Comparison of ENCODE assay signal across 33 cellular contexts in the genomic region with DNA sequence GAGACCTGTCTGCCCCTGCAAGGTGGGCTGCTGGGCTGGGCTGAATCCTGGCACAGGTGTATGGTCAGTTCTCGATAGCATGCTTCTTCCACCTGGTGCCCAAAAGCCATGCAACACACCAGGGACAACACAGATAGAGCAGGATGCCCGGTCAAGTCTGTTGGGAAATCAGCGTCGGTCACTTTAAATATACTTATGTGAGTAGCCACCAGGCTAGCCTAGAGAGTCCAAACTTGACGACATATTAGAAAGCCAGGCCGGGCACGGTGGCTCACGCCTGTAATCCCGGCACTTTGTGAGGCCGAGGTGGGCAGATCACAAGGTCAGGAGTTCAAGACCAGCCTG. TPM values are rescaled to one million over a fixed set of nuclear protein-coding genes. Genes with fewer than 3 reads are reported as not detected.
DNase-seq lines count a peak whose midpoint lies in the region; ATAC-seq, FAIRE-seq and TF ChIP-seq lines count a peak whose summit lies in the region.
"Had no signal": no experiment of that assay in that cellular context is flagged by ENCODE, and none has a peak within 500 bp of the region (broad histone marks: within the 10 kb centered on the region; RNA-seq: fewer than 3 reads in every experiment).

No MANE protein-coding gene starts in this region.

- H3K27ac ChIP-seq in A549 (peak overlapping the region; percentile 79 to 88), VCaP (peak overlapping the region; percentile 42), gastrocnemius medialis (peak overlapping the region; percentile 64 to 80 (median 72))
- H3K27ac ChIP-seq: BLaER1, tibial artery had no signal

- peaks cover 32% of the 10 kb centered on the region for H3K4me1 Mint-ChIP-seq in mesothelial cell of epicardium

- H3K36me3 Mint-ChIP-seq in mesothelial cell of epicardium = peaks cover 10% of the 10 kb centered on the region
- H3K36me3 Mint-ChIP-seq: activated naive CD4-positive, alpha-beta T cell treated with anti-CD3 and anti-CD28 coated beads, Interleukin-2, amount 10 ng/mL, durations not matched to agents 7 days and 5 days had no signal

- WGBS in A549 (ENCODE audit: missing lambda C conversion rate) = 88% methylated on average over 9 of the region's 10 CpGs

- H3K27me3 Mint-ChIP-seq in mesothelial cell of epicardium (ENCODE audit: low read depth) = no peaks in the 10 kb centered on the region

- H3K4me3 ChIP-seq in A549 (no peak overlapping the region), gastrocnemius medialis (no peak overlapping the region)
- H3K4me3 ChIP-seq: BLaER1, tibial artery had no signal

- TF ChIP-seq EP300 in A549 (IDR thresholded peaks at IDR 0.05) = no peak

- intact Hi-C loops in gastrocnemius medialis (cut with DNase I; ENCODE audit: low total_unique reads) = loop anchor here (2.0 kb wide), 1 partner anchor 18 kb away; no protein-coding TSS in a partner anchor

- CTCF ChIA-PET in A549 (lab: Yijun Ruan, JAX) = interaction anchor here (1.2 to 4.8 kb wide), 4 partner anchors 8 to 19 kb away, joined by 3 to 38 read pairs (median 19); no protein-coding TSS in a partner anchor

- in situ Hi-C loops in gastrocnemius medialis (cut with MboI; ENCODE audit: low sequenced_read_pairs in 4 of 4) = no loop called here

- H3K27ac Mint-ChIP-seq in mesothelial cell of epicardium = peak overlapping the region; percentile 60
- H3K27ac Mint-ChIP-seq: activated CD4-positive, alpha-beta T cell treated with anti-CD3 and anti-CD28 coated beads, Interleukin-2, amount 10 ng/mL, durations not matched to agents 24 days and 14 days; activated naive CD4-positive, alpha-beta T cell treated with anti-CD3 and anti-CD28 coated beads, Interleukin-2, amount 10 ng/mL, durations not matched to agents 7 days and 5 days; activated T-cell treated with anti-CD3 and anti-CD28 coated beads, Interleukin-2, amount 50 U/mL, for 72 hours; memory B cell; progenitor cell of endocrine pancreas; T-cell had no signal

- FAIRE-seq in A549 (lab: Jason Lieb, UNC) = no peak
- FAIRE-seq: astrocyte, keratinocyte had no signal

- H3K9me3 ChIP-seq in A549 = no peaks in the 10 kb centered on the region
- no peaks in the 10 kb centered on the region for H3K9me3 ChIP-seq in gastrocnemius medialis
- H3K9me3 ChIP-seq: BLaER1, tibial artery had no signal

- no peaks in the 10 kb centered on the region for H3K36me3 ChIP-seq in gastrocnemius medialis
- H3K36me3 ChIP-seq: BLaER1, tibial artery had no signal

- H3K9me3 Mint-ChIP-seq in mesothelial cell of epicardium = no peaks in the 10 kb centered on the region
- H3K9me3 Mint-ChIP-seq: activated CD4-positive, alpha-beta T cell treated with anti-CD3 and anti-CD28 coated beads, Interleukin-2, amount 10 ng/mL, durations not matched to agents 24 days and 14 days; activated naive CD4-positive, alpha-beta T cell treated with anti-CD3 and anti-CD28 coated beads, Interleukin-2, amount 10 ng/mL, durations not matched to agents 7 days and 5 days; activated T-cell treated with anti-CD3 and anti-CD28 coated beads, Interleukin-2, amount 50 U/mL, for 72 hours; memory B cell; T-cell had no signal

- POLR2A ChIA-PET in A549 (lab: Yijun Ruan, JAX) = no interaction called here

- no peak for ATAC-seq in A549
- ATAC-seq in gastrocnemius medialis = peak in 1 of 2 donors; percentile 62
- no peak for ATAC-seq in HG02798 (IDR thresholded peaks at IDR 0.05; ENCODE audit: poor library complexity, unreplicated experiment)
- ATAC-seq: activated T-cell treated with anti-CD3 and anti-CD28 coated beads, Interleukin-2, amount 50 U/mL, for 72 hours; naive thymus-derived CD4-positive, alpha-beta T cell; T-cell had no signal

- no peak for TF ChIP-seq RAD21 in A549 (conservative IDR thresholded peaks at IDR 0.05 in 1 of 2, IDR thresholded peaks at IDR 0.05 in 1 of 2)

- TF ChIP-seq POLR2A in A549 (IDR thresholded peaks at IDR 0.05; ENCODE audit: low read length) (no peak), gastrocnemius medialis (IDR thresholded peaks at IDR 0.05) (no peak)

- DNase-seq in A549 (ENCODE audit: low read depth in 1 of 2, low spot score in 1 of 2) (no peak), mesothelial cell of epicardium (ENCODE audit: low spot score in 2 of 2, unreplicated experiment in 2 of 2) (no peak), gastrocnemius medialis (peak in 1 of 2 donors; percentile 33), SKM-1 (lab: John Stamatoyannopoulos, UW; ENCODE audit: unreplicated experiment) (no peak), amniotic stem cell (lab: John Stamatoyannopoulos, UW) (no peak)
- no peak for DNase-seq in activated naive CD4-positive, alpha-beta T cell (lab: John Stamatoyannopoulos, UW)
- DNase-seq: ACHN; activated CD4-positive, alpha-beta T cell treated with anti-CD3 and anti-CD28 coated beads, Interleukin-2, amount 10 ng/mL, durations not matched to agents 24 days and 14 days; activated naive CD4-positive, alpha-beta T cell treated with anti-CD3 and anti-CD28 coated beads, Interleukin-2, amount 10 ng/mL, durations not matched to agents 7 days and 5 days; activated T-cell treated with anti-CD3 and anti-CD28 coated beads, Interleukin-2, amount 50 U/mL, for 72 hours; cerebellar nuclear complex; effector CD4-positive, alpha-beta T cell; hippocampal formation; Kasumi-1; naive thymus-derived CD4-positive, alpha-beta T cell; NCI-H1092; NCI-H2029; NCI-H446; OCI-M1; stimulated activated CD4-positive, alpha-beta T cell treated with anti-CD3 and anti-CD28 coated beads, Interleukin-4, amount 100 ng/mL, for 1 hour; stimulated activated naive CD4-positive, alpha-beta T cell treated with Interleukin-2 at 50 U/mL for 16 hours; T-cell; tibial artery had no signal

- H3K27me3 ChIP-seq in gastrocnemius medialis = peaks cover 0 to 7% (median 0%) of the 10 kb centered on the region in 3 donors
- H3K27me3 ChIP-seq: BLaER1 had no signal

- H3K4me3 Mint-ChIP-seq in mesothelial cell of epicardium = no peak overlapping the region
- H3K4me3 Mint-ChIP-seq: activated CD4-positive, alpha-beta T cell treated with anti-CD3 and anti-CD28 coated beads, Interleukin-2, amount 10 ng/mL, durations not matched to agents 24 days and 14 days; activated naive CD4-positive, alpha-beta T cell treated with anti-CD3 and anti-CD28 coated beads, Interleukin-2, amount 10 ng/mL, durations not matched to agents 7 days and 5 days; activated T-cell treated with anti-CD3 and anti-CD28 coated beads, Interleukin-2, amount 50 U/mL, for 72 hours; memory B cell; naive thymus-derived CD4-positive, alpha-beta T cell; T-cell had no signal

- TF ChIP-seq CTCF in A549 (IDR thresholded peaks at IDR 0.05) (no peak), VCaP (conservative IDR thresholded peaks at IDR 0.05) (no peak), mesothelial cell of epicardium (IDR thresholded peaks at IDR 0.05; ENCODE audit: unreplicated experiment) (no peak), gastrocnemius medialis (IDR thresholded peaks at IDR 0.05 in 4 of 5, conservative IDR thresholded peaks at IDR 0.05 in 1 of 5) (no peak)

- H3K4me1 ChIP-seq in A549 (peaks cover 59% of the 10 kb centered on the region), gastrocnemius medialis (peaks cover 29 to 43% of the 10 kb centered on the region in 2 donors)

- H3K4me2 ChIP-seq in A549 = peak overlapping the region; percentile 62

TF ChIP-seq in A549, 52 proteins besides CTCF, POLR2A, EP300 and RAD21 (continues in another document):
- TF ChIP-seq GATA3 (IDR thresholded peaks at IDR 0.05; ENCODE audit: borderline replicate concordance) (no peak), NFE2L2 (conservative IDR thresholded peaks at IDR 0.05; ENCODE audit: low read length) (no peak), HOXA7 (CRISPR knock-in tag; IDR thresholded peaks at IDR 0.05) (no peak), EHF (CRISPR knock-in tag; IDR thresholded peaks at IDR 0.05) (no peak), CHD4 (IDR thresholded peaks at IDR 0.05; ENCODE audit: borderline replicate concordance) (no peak), CBX8 (IDR thresholded peaks at IDR 0.05) (no peak), CBX2 (IDR thresholded peaks at IDR 0.05; ENCODE audit: borderline replicate concordance, low read depth) (no peak), MYC (IDR thresholded peaks at IDR 0.05; ENCODE audit: borderline replicate concordance, low read length) (no peak), RFX5 (IDR thresholded peaks at IDR 0.05) (no peak)
- TF ChIP-seq, protein P1, sequence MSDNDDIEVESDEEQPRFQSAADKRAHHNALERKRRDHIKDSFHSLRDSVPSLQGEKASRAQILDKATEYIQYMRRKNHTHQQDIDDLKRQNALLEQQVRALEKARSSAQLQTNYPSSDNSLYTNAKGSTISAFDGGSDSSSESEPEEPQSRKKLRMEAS (IDR thresholded peaks at IDR 0.05) = no peak

RNA-seq across cellular contexts. Expression of a gene that starts 8.9 kb away (rescaled TPM):
- 18.6 and 24.7 TPM in 2 replicates for polyA plus RNA-seq in A549 (2011; rRNA removed)
- polyA plus RNA-seq in A549 (2012; cell fraction: cytosol; rRNA removed) = 14.8 and 26.9 TPM in 2 replicates
- polyA plus RNA-seq in A549 (2012; cell fraction: nucleus; rRNA removed) = 33.8 and 39.1 TPM in 2 replicates
- 17.6 to 26.7 TPM (median 24.5 TPM) in 3 replicates for polyA plus RNA-seq in A549 (2017; fragmentation: RNase III; extraction: RNeasy Plus Mini Kit Qiagen cat#74134 plus additional on column Dnase treatment)
- 11.1 and 12.9 TPM in 2 replicates for polyA minus RNA-seq in A549 (2011; rRNA and poly(A)+ RNA removed)
- total RNA-seq in mesothelial cell of epicardium = 51.8 to 58.3 TPM (median 54.1 TPM) in 3 replicates
- under 1 TPM; 0.46 to 1.00 (median 0.84) TPM for total RNA-seq in gastrocnemius medialis

RNA-seq across cellular contexts. Expression of a gene that starts 29.4 kb away (rescaled TPM):
- 0.05 and 0.14 TPM in 2 replicates for polyA plus RNA-seq in A549 (2011; rRNA removed)
- 0.05 and 0.09 TPM in 2 replicates for polyA plus RNA-seq in A549 (2012; cell fraction: cytosol; rRNA removed)
- polyA plus RNA-seq in A549 (2012; cell fraction: nucleus; rRNA removed) = 0.09 and 0.12 TPM in 2 replicates
- polyA plus RNA-seq in A549 (2017; fragmentation: RNase III; extraction: RNeasy Plus Mini Kit Qiagen cat#74134 plus additional on column Dnase treatment) = 0.04 to 0.17 TPM (median 0.05 TPM) in 3 replicates
- polyA minus RNA-seq in A549 (2011; rRNA and poly(A)+ RNA removed) = not detected in 2 replicates
- total RNA-seq in mesothelial cell of epicardium = 1.6 to 2.1 TPM (median 1.7 TPM) in 3 replicates
- 1 to 10 TPM in 1 of 4 donors, under 1 TPM in 3; 0.10 to 7.9 (median 0.27) TPM for total RNA-seq in gastrocnemius medialis
- total RNA-seq: progenitor cell of endocrine pancreas had no signal

RNA-seq across cellular contexts. Expression of a gene that starts 33.2 kb away (rescaled TPM):
- polyA plus RNA-seq in A549 (2011; rRNA removed) = not detected in 2 replicates
- not detected in 2 replicates for polyA plus RNA-seq in A549 (2012; cell fraction: cytosol; rRNA removed)
- 0.07 TPM in 1 of 2 replicates, not detected in the other for polyA plus RNA-seq in A549 (2012; cell fraction: nucleus; rRNA removed)
- polyA plus RNA-seq in A549 (2017; fragmentation: RNase III; extraction: RNeasy Plus Mini Kit Qiagen cat#74134 plus additional on column Dnase treatment) = not detected in 3 replicates
- not detected in 2 replicates for polyA minus RNA-seq in A549 (2011; rRNA and poly(A)+ RNA removed)
- 0.61 to 0.82 TPM (median 0.69 TPM) in 3 replicates for total RNA-seq in mesothelial cell of epicardium
- not detected for total RNA-seq in gastrocnemius medialis
- total RNA-seq: astrocyte, epithelial cell of proximal tubule, fibroblast of villous mesenchyme, H4 had no signal
- polyA plus RNA-seq: keratinocyte had no signal

Comparison
In these comparisons a context has a peak if more than half of its experiments do, and no peak if none do; other contexts are left out.
1. RNA of a gene that starts 8.9 kb away (total RNA-seq): 51.8 to 58.3 TPM in mesothelial cell of epicardium; 0.46 to 1.00 TPM in gastrocnemius medialis; every median in the first group is over 10 times any median in the second.
2. Peak in every context shown above with its lines, with median percentiles within 50 percentile points of each other: H3K27ac ChIP-seq.